In genomic region chr12:2054091-2055018, GRCh38 we compare ENCODE assay signal across 10 cellular contexts. TPM values are rescaled to one million over a fixed set of nuclear protein-coding genes. Genes with fewer than 3 reads are reported as not detected.
DNase-seq lines count a peak whose midpoint lies in the region; ATAC-seq and TF ChIP-seq lines count a peak whose summit lies in the region.
"Had no signal": no experiment of that assay in that cellular context is flagged by ENCODE, and none has a peak within 500 bp of the region (broad histone marks: within the 10 kb centered on the region; RNA-seq: fewer than 3 reads in every experiment).

No MANE protein-coding gene starts in this region.

- H3K9me2 ChIP-seq in hepatocyte (replicated peaks; ENCODE audit: insufficient read depth), result no peaks in the 10 kb centered on the region

- H3K4me1 ChIP-seq in hepatocyte (ENCODE audit: insufficient read depth), result peaks cover 3% of the 10 kb centered on the region
- H3K4me1 ChIP-seq in spleen, result peaks cover 2 to 55% (median 19%) of the 10 kb centered on the region in 6 donors

- H3K9me3 ChIP-seq in WERI-Rb-1 (ENCODE audit: severe bottlenecking) (no peaks in the 10 kb centered on the region), hepatocyte (ENCODE audit: low read depth) (no peaks in the 10 kb centered on the region), spleen (no peaks in the 10 kb centered on the region)

- 11% methylated on average over 23 of the region's 40 CpGs for WGBS in hepatocyte (ENCODE audit: low lambda C conversion rate, missing lambda C conversion rate)
- 9 to 15% (median 12%) methylated on average over 32 to 40 of the region's 40 CpGs for WGBS in spleen, 5 donors

- ATAC-seq in GM19455 (IDR thresholded peaks at IDR 0.05; ENCODE audit: unreplicated experiment) (no peak), HG03175 (IDR thresholded peaks at IDR 0.05; ENCODE audit: unreplicated experiment) (no peak)

- no peaks in the 10 kb centered on the region for H3K36me3 ChIP-seq in WERI-Rb-1
- no peaks in the 10 kb centered on the region for H3K36me3 ChIP-seq in hepatocyte (replicated peaks; ENCODE audit: insufficient read depth, low read depth)
- no peaks in the 10 kb centered on the region for H3K36me3 ChIP-seq in spleen

- no peak for TF ChIP-seq POLR2A in spleen (IDR thresholded peaks at IDR 0.05)

- H3K4me2 ChIP-seq in hepatocyte, result peak overlapping the region; percentile 96

- H2AFZ ChIP-seq in hepatocyte, result peak overlapping the region; percentile 25

- no peak for TF ChIP-seq CTCF in WERI-Rb-1 (IDR thresholded peaks at IDR 0.05; ENCODE audit: low read depth, low read length)
- TF ChIP-seq CTCF in hepatocyte (IDR thresholded peaks at IDR 0.05; ENCODE audit: poor library complexity), result no peak
- TF ChIP-seq CTCF in spleen (IDR thresholded peaks at IDR 0.05 in 8 of 11, conservative IDR thresholded peaks at IDR 0.05 in 3 of 11), result no peak

- H3K27ac ChIP-seq in WERI-Rb-1, result no peak overlapping the region
- H3K27ac ChIP-seq in hepatocyte, result no peak overlapping the region
- H3K27ac ChIP-seq in spleen, result peak overlapping the region in 4 of 8 donors; percentile 20 to 79 (median 42)
- H3K27ac ChIP-seq: 22Rv1 had no signal

- peaks cover 20% of the 10 kb centered on the region for H3K79me2 ChIP-seq in hepatocyte

- DNase-seq in DMS 273 (lab: John Stamatoyannopoulos, UW; ENCODE audit: unreplicated experiment) (peak; percentile 25), DMS 273 treated with DMSO at 0.1 percent for 48 hours (lab: John Stamatoyannopoulos, UW) (no peak), WERI-Rb-1 (peak; percentile 24), hepatocyte (ENCODE audit: low spot score) (peak; percentile 33), spleen (no peak)
- DNase-seq in NK-92 treated with Interleukin-12 subunit alpha and Interleukin-12 subunit beta, amount 100 ng/mL, for 24 hours (lab: John Stamatoyannopoulos, UW), result no peak

- H3K4me3 ChIP-seq in WERI-Rb-1 (ENCODE audit: low read depth, low read length), result peak overlapping the region; percentile 83
- H3K4me3 ChIP-seq in hepatocyte, result peak overlapping the region; percentile 32
- peak overlapping the region; percentile 21 to 75 (median 52) for H3K4me3 ChIP-seq in spleen

- no peaks in the 10 kb centered on the region for H4K20me1 ChIP-seq in hepatocyte (ENCODE audit: insufficient read depth, poor library complexity, severe bottlenecking)

- H3K27me3 ChIP-seq in WERI-Rb-1 (ENCODE audit: insufficient read depth, low read depth, severe bottlenecking), result peaks cover 8% of the 10 kb centered on the region
- peaks cover 24% of the 10 kb centered on the region for H3K27me3 ChIP-seq in hepatocyte
- H3K27me3 ChIP-seq in spleen (replicated peaks in 1 of 7), result peaks cover 4 to 68% (median 29%) of the 10 kb centered on the region in 7 donors

- intact Hi-C loops in spleen (cut with DNase I; ENCODE audit: low total_unique reads), result loop anchor here (10.0 kb wide), 2 partner anchors 230 to 530 kb away; no protein-coding TSS in a partner anchor

RNA-seq across cellular contexts. Expression of gene CACNA1C, which starts 1.6 kb away (rescaled TPM):
- total RNA-seq in hepatocyte, result 3.8 and 4.0 TPM in 2 replicates
- 3.2 and 7.9 TPM in 2 replicates for polyA plus RNA-seq in hepatocyte
- 10 to 100 TPM; 13.5 to 27.6 (median 23.5) TPM for total RNA-seq in spleen
- polyA plus RNA-seq in spleen, result 1 to 10 TPM in 2 of 3 donors, under 1 TPM in 1; 0.67 to 3.7 (median 1.5) TPM
- polyA plus RNA-seq: keratinocyte had no signal

RNA-seq across cellular contexts. Expression of gene DCP1B, which starts 50.1 kb away (rescaled TPM):
- total RNA-seq in hepatocyte, result 13.4 and 22.8 TPM in 2 replicates
- polyA plus RNA-seq in hepatocyte, result 16.7 and 20.9 TPM in 2 replicates
- 10 to 100 TPM; 11.1 to 20.8 (median 16.9) TPM for total RNA-seq in spleen
- 1 to 10 TPM; 5.5 to 7.6 (median 6.1) TPM for polyA plus RNA-seq in spleen

Comparison
In these comparisons a context has a peak if more than half of its experiments do, and no peak if none do; other contexts are left out.
1. DNase-seq: peak in DMS 273 (single experiment), WERI-Rb-1 (single experiment) and hepatocyte (single experiment); none in DMS 273 treated with DMSO at 0.1 percent for 48 hours (single experiment), spleen (single experiment) and NK-92 treated with Interleukin-12 subunit alpha and Interleukin-12 subunit beta, amount 100 ng/mL, for 24 hours (single experiment).
2. H3K4me3 ChIP-seq: peak in every context shown above with its lines; median percentile 83 in WERI-Rb-1; 52 in spleen; 32 in hepatocyte.